2 cellular contexts compared by ENCODE assay signal in the genomic region with DNA sequence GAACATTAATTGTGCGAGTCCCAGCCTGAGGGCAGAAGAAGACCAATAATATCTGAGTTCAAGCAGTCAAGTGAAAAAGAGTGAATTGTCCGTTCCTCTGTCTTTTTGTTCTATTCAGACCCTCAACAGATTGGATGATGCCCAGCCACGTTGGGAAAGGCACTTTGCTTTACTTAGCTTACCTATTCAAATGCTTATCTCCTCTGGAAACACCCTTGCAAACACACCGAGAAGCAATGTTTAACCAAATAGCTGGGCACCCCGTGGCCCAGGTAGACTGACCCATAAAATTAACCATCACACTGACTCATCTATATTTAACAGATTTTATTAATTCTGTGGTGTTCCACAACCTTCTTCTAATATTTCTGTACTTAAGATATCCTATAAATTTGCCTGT.
TF ChIP-seq lines count a peak whose summit lies in the region.

No MANE protein-coding gene starts in this region.

TF ChIP-seq in GM23338, 12 proteins besides CTCF, POLR2A, EP300 and RAD21 (continues in another document):
- TF ChIP-seq, protein P1, sequence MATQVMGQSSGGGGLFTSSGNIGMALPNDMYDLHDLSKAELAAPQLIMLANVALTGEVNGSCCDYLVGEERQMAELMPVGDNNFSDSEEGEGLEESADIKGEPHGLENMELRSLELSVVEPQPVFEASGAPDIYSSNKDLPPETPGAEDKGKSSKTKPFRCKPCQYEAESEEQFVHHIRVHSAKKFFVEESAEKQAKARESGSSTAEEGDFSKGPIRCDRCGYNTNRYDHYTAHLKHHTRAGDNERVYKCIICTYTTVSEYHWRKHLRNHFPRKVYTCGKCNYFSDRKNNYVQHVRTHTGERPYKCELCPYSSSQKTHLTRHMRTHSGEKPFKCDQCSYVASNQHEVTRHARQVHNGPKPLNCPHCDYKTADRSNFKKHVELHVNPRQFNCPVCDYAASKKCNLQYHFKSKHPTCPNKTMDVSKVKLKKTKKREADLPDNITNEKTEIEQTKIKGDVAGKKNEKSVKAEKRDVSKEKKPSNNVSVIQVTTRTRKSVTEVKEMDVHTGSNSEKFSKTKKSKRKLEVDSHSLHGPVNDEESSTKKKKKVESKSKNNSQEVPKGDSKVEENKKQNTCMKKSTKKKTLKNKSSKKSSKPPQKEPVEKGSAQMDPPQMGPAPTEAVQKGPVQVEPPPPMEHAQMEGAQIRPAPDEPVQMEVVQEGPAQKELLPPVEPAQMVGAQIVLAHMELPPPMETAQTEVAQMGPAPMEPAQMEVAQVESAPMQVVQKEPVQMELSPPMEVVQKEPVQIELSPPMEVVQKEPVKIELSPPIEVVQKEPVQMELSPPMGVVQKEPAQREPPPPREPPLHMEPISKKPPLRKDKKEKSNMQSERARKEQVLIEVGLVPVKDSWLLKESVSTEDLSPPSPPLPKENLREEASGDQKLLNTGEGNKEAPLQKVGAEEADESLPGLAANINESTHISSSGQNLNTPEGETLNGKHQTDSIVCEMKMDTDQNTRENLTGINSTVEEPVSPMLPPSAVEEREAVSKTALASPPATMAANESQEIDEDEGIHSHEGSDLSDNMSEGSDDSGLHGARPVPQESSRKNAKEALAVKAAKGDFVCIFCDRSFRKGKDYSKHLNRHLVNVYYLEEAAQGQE (IDR thresholded peaks at IDR 0.05; ENCODE audit: unreplicated experiment), result no peak
- no peak for TF ChIP-seq EZH2 (IDR thresholded peaks at IDR 0.05; ENCODE audit: low read depth, unreplicated experiment)
- TF ChIP-seq ZNF114 (CRISPR knock-in tag; IDR thresholded peaks at IDR 0.05), result no peak
- TF ChIP-seq JUNB (IDR thresholded peaks at IDR 0.05; ENCODE audit: unreplicated experiment), result no peak
- TF ChIP-seq, protein P2, sequence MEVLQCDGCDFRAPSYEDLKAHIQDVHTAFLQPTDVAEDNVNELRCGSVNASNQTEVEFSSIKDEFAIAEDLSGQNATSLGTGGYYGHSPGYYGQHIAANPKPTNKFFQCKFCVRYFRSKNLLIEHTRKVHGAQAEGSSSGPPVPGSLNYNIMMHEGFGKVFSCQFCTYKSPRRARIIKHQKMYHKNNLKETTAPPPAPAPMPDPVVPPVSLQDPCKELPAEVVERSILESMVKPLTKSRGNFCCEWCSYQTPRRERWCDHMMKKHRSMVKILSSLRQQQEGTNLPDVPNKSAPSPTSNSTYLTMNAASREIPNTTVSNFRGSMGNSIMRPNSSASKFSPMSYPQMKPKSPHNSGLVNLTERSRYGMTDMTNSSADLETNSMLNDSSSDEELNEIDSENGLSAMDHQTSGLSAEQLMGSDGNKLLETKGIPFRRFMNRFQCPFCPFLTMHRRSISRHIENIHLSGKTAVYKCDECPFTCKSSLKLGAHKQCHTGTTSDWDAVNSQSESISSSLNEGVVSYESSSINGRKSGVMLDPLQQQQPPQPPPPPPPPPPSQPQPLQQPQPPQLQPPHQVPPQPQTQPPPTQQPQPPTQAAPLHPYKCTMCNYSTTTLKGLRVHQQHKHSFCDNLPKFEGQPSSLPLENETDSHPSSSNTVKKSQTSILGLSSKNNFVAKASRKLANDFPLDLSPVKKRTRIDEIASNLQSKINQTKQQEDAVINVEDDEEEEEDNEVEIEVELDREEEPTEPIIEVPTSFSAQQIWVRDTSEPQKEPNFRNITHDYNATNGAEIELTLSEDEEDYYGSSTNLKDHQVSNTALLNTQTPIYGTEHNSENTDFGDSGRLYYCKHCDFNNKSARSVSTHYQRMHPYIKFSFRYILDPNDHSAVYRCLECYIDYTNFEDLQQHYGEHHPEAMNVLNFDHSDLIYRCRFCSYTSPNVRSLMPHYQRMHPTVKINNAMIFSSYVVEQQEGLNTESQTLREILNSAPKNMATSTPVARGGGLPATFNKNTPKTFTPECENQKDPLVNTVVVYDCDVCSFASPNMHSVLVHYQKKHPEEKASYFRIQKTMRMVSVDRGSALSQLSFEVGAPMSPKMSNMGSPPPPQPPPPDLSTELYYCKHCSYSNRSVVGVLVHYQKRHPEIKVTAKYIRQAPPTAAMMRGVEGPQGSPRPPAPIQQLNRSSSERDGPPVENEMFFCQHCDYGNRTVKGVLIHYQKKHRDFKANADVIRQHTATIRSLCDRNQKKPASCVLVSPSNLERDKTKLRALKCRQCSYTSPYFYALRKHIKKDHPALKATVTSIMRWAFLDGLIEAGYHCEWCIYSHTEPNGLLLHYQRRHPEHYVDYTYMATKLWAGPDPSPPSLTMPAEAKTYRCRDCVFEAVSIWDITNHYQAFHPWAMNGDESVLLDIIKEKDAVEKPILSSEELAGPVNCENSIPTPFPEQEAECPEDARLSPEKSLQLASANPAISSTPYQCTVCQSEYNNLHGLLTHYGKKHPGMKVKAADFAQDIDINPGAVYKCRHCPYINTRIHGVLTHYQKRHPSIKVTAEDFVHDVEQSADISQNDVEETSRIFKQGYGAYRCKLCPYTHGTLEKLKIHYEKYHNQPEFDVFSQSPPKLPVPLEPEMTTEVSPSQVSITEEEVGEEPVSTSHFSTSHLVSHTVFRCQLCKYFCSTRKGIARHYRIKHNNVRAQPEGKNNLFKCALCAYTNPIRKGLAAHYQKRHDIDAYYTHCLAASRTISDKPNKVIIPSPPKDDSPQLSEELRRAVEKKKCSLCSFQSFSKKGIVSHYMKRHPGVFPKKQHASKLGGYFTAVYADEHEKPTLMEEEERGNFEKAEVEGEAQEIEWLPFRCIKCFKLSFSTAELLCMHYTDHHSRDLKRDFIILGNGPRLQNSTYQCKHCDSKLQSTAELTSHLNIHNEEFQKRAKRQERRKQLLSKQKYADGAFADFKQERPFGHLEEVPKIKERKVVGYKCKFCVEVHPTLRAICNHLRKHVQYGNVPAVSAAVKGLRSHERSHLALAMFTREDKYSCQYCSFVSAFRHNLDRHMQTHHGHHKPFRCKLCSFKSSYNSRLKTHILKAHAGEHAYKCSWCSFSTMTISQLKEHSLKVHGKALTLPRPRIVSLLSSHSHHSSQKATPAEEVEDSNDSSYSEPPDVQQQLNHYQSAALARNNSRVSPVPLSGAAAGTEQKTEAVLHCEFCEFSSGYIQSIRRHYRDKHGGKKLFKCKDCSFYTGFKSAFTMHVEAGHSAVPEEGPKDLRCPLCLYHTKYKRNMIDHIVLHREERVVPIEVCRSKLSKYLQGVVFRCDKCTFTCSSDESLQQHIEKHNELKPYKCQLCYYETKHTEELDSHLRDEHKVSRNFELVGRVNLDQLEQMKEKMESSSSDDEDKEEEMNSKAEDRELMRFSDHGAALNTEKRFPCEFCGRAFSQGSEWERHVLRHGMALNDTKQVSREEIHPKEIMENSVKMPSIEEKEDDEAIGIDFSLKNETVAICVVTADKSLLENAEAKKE (CRISPR knock-in tag; IDR thresholded peaks at IDR 0.05), result no peak
- no peak for TF ChIP-seq CREB1 (CRISPR knock-in tag; IDR thresholded peaks at IDR 0.05; ENCODE audit: low read depth)
- no peak for TF ChIP-seq POLR2AphosphoS5 (IDR thresholded peaks at IDR 0.05; ENCODE audit: low read depth)
- no peak for TF ChIP-seq NANOG (IDR thresholded peaks at IDR 0.05; ENCODE audit: borderline replicate concordance)
- no peak for TF ChIP-seq ZNF331 (CRISPR knock-in tag; IDR thresholded peaks at IDR 0.05; ENCODE audit: low read depth)
- TF ChIP-seq STAT1 (IDR thresholded peaks at IDR 0.05; ENCODE audit: unreplicated experiment), result no peak

TF ChIP-seq in H1, 55 proteins besides CTCF, POLR2A, EP300 and RAD21:
- TF ChIP-seq EZH2 (IDR thresholded peaks at IDR 0.05; ENCODE audit: low read depth, low read length, severe bottlenecking) (no peak), SP2 (IDR thresholded peaks at IDR 0.05; ENCODE audit: low read length) (no peak), SUZ12 (IDR thresholded peaks at IDR 0.05; ENCODE audit: low read length) (no peak), BACH1 (IDR thresholded peaks at IDR 0.05; ENCODE audit: low read length) (no peak), CHD2 (IDR thresholded peaks at IDR 0.05; ENCODE audit: low read length) (no peak), CTBP2 (IDR thresholded peaks at IDR 0.05; ENCODE audit: borderline replicate concordance, insufficient read depth, insufficient read length, low read length) (no peak), BCL11A (IDR thresholded peaks at IDR 0.05; ENCODE audit: low read depth in 2 of 2, low read length in 2 of 2) (no peak), JUN (IDR thresholded peaks at IDR 0.05; ENCODE audit: low read depth, low read length) (no peak), TAF1 (IDR thresholded peaks at IDR 0.05; ENCODE audit: low read depth, low read length) (no peak), EGR1 (IDR thresholded peaks at IDR 0.05; ENCODE audit: borderline replicate concordance, low read depth, low read length) (no peak), SRF (IDR thresholded peaks at IDR 0.05; ENCODE audit: low read depth, low read length) (no peak), TCF12 (IDR thresholded peaks at IDR 0.05; ENCODE audit: low read depth, low read length) (no peak), MAFK (IDR thresholded peaks at IDR 0.05; ENCODE audit: low read depth, low read length) (no peak)
